Comparison of ENCODE assay signal across 8 cellular contexts in genomic region chr22:38230108-38230825, GRCh38. TPM values are rescaled to one million over a fixed set of nuclear protein-coding genes. Genes with fewer than 3 reads are reported as not detected.
A peak's percentile ranks its signal among the peaks of the same experiment; 100 is the strongest.
DNase-seq lines count a peak whose midpoint lies in the region; ATAC-seq and TF ChIP-seq lines count a peak whose summit lies in the region.

No MANE protein-coding gene starts in this region.

- peaks cover 15% of the 10 kb centered on the region for H3K4me1 Mint-ChIP-seq in T-helper 17 cell

- peak; percentile 61 for ATAC-seq in T-helper 17 cell
- ATAC-seq in activated CD4-positive, CD25-positive, alpha-beta regulatory T cell treated with anti-CD3 and anti-CD28 coated beads, Interleukin-2, amount 50 U/mL, for 24 hours: no peak

- no peak overlapping the region for H3K4me2 ChIP-seq in mesenchymal stem cell (ENCODE audit: low read length, poor library complexity, severe bottlenecking)

- peak; percentile 25 for TF ChIP-seq CTCF in AG04449 (IDR thresholded peaks at IDR 0.05; ENCODE audit: insufficient read depth, low read length, missing control alignments)
- peak; percentile 55 for TF ChIP-seq CTCF in GM20000 (IDR thresholded peaks at IDR 0.05; ENCODE audit: extremely low read depth, missing control alignments)

- no peak overlapping the region for H2AFZ ChIP-seq in mesenchymal stem cell (ENCODE audit: low read depth, low read length)

- no peak overlapping the region for H2BK120ac ChIP-seq in mesenchymal stem cell (ENCODE audit: low read depth, low read length)

- POLR2A ChIA-PET in AG04449 (lab: Yijun Ruan, JAX): interaction anchor here (1.9 kb wide), 1 partner anchor 9 kb away, joined by 9 read pairs; no protein-coding TSS in a partner anchor

- H2BK5ac ChIP-seq in mesenchymal stem cell (ENCODE audit: low read depth, low read length, poor library complexity, severe bottlenecking): no peak overlapping the region

- H3K27ac ChIP-seq in mesenchymal stem cell (ENCODE audit: low read length, poor library complexity, severe bottlenecking): no peak overlapping the region

- H4K8ac ChIP-seq in mesenchymal stem cell (ENCODE audit: low read length): peak overlapping the region; percentile 35

- no peak overlapping the region for H4K91ac ChIP-seq in mesenchymal stem cell (ENCODE audit: low read length)

- no peak overlapping the region for H3K9ac ChIP-seq in mesenchymal stem cell (ENCODE audit: low read length)

- peaks cover 43% of the 10 kb centered on the region for H3K79me1 ChIP-seq in mesenchymal stem cell (replicated peaks; ENCODE audit: low read length, poor library complexity, severe bottlenecking)

- H3K36me3 Mint-ChIP-seq in T-helper 17 cell (ENCODE audit: low read depth): no peaks in the 10 kb centered on the region

- H3K27me3 ChIP-seq in mesenchymal stem cell (ENCODE audit: control insufficient read depth in 1 of 2, insufficient read depth in 1 of 2, low read length in 2 of 2): no peaks in the 10 kb centered on the region

- no peak overlapping the region for H2BK15ac ChIP-seq in mesenchymal stem cell (ENCODE audit: low read depth, poor library complexity, severe bottlenecking)

- H3K9me3 ChIP-seq in T-helper 17 cell (ENCODE audit: control insufficient read depth, low read length, poor library complexity, severe bottlenecking) (no peaks in the 10 kb centered on the region), mesenchymal stem cell (ENCODE audit: control insufficient read depth, low read length) (no peaks in the 10 kb centered on the region)

- peak overlapping the region in 1 of 2 experiments; percentile 81 for H3K18ac ChIP-seq in mesenchymal stem cell (ENCODE audit: low read depth in 1 of 2, low read length in 2 of 2)

- H2AK5ac ChIP-seq in mesenchymal stem cell (ENCODE audit: low read length, severe bottlenecking): no peak overlapping the region

- no peak overlapping the region for H2BK12ac ChIP-seq in mesenchymal stem cell (ENCODE audit: low read length in 2 of 2)

- no peaks in the 10 kb centered on the region for H3K27me3 Mint-ChIP-seq in T-helper 17 cell

- 83% methylated on average over 14 of the region's 15 CpGs for WGBS in mesenchymal stem cell

- CTCF ChIA-PET in AG04449 (lab: Yijun Ruan, JAX): interaction anchor here (0.7 to 4.0 kb wide), 13 partner anchors 8 to 178 kb away, joined by 3 to 18 read pairs (median 4); no protein-coding TSS in a partner anchor

- peak overlapping the region; percentile 47 for H3K27ac Mint-ChIP-seq in T-helper 17 cell

- peak overlapping the region in 1 of 2 experiments; percentile 83 for H3K14ac ChIP-seq in mesenchymal stem cell (ENCODE audit: low read length in 2 of 2)

- DNase-seq in AG04449 (ENCODE audit: low read depth, low spot score) (no peak), GM20000 (ENCODE audit: low spot score) (peak; percentile 75), T-helper 17 cell (peak in 2 of 3 donors; percentile 24 to 45), dermis microvascular lymphatic vessel endothelial cell (ENCODE audit: low read depth in 2 of 2) (peak; percentile 73 to 92), mesenchymal stem cell (peak; percentile 58), hepatic stellate cell (ENCODE audit: low spot score) (no peak), middle frontal gyrus (ENCODE audit: extremely low spot score, low spot score) (no peak)

- H3K4me3 Mint-ChIP-seq in T-helper 17 cell: no peak overlapping the region

- peak overlapping the region in 1 of 2 experiments; percentile 53 for H3K23ac ChIP-seq in mesenchymal stem cell (ENCODE audit: low read length in 2 of 2)

- H3K4me3 ChIP-seq in AG04449 (ENCODE audit: low read depth, low read length) (no peak overlapping the region), mesenchymal stem cell (ENCODE audit: insufficient read depth in 1 of 2, low read depth in 1 of 2, low read length in 2 of 2) (no peak overlapping the region)

- H3K36me3 ChIP-seq in mesenchymal stem cell (ENCODE audit: control insufficient read depth in 1 of 2, insufficient read depth in 2 of 2, low read depth in 1 of 2, low read length in 2 of 2): peaks cover 79 to 89% of the 10 kb centered on the region in 2 experiments

- H3K4ac ChIP-seq in mesenchymal stem cell (ENCODE audit: low read depth in 1 of 2, low read length in 2 of 2): no peak overlapping the region

- peaks cover 11% of the 10 kb centered on the region for H3K4me1 ChIP-seq in mesenchymal stem cell (ENCODE audit: control insufficient read depth, insufficient read depth, low read depth, low read length)

RNA-seq across cellular contexts. Expression of gene MAFF, which starts 28.5 kb away (rescaled TPM):
- total RNA-seq in T-helper 17 cell: 10 to 100 TPM; 44.4 to 80.2 TPM
- 34.9 and 122 TPM in 2 replicates for total RNA-seq in dermis microvascular lymphatic vessel endothelial cell
- polyA plus RNA-seq in mesenchymal stem cell (2013, experiment 1 of 2): 9.1 TPM
- 8.8 TPM for polyA plus RNA-seq in mesenchymal stem cell (2013, experiment 2 of 2)

RNA-seq across cellular contexts. Expression of gene TMEM184B, which starts 42.5 kb away (rescaled TPM):
- total RNA-seq in T-helper 17 cell (10 to 100 TPM; 53.3 TPM), dermis microvascular lymphatic vessel endothelial cell (25.4 and 32.9 TPM in 2 replicates)
- polyA plus RNA-seq in mesenchymal stem cell (2013, experiment 1 of 2): 71.3 TPM
- polyA plus RNA-seq in mesenchymal stem cell (2013, experiment 2 of 2): 71.6 TPM

RNA-seq across cellular contexts. Expression of gene PLA2G6, which starts 48.6 kb away (rescaled TPM):
- total RNA-seq in T-helper 17 cell (10 to 100 TPM; 72.2 to 91.4 TPM), dermis microvascular lymphatic vessel endothelial cell (1.5 and 3.5 TPM in 2 replicates)
- 3.7 TPM for polyA plus RNA-seq in mesenchymal stem cell (2013, experiment 1 of 2)
- 4.4 TPM for polyA plus RNA-seq in mesenchymal stem cell (2013, experiment 2 of 2)

Comparison
In these comparisons a context has a peak if more than half of its experiments do, and no peak if none do; other contexts are left out.
1. DNase-seq: peak in GM20000 (single experiment), T-helper 17 cell (2 of 3), dermis microvascular lymphatic vessel endothelial cell (2 of 2) and mesenchymal stem cell (single experiment); none in AG04449 (single experiment), hepatic stellate cell (single experiment) and middle frontal gyrus (single experiment).
2. RNA of gene PLA2G6, which starts 48.6 kb away (total RNA-seq): 72.2 to 91.4 TPM in T-helper 17 cell; 1.5 to 3.5 TPM in dermis microvascular lymphatic vessel endothelial cell; every median in the first group is over 10 times any median in the second.